In the genomic region with DNA sequence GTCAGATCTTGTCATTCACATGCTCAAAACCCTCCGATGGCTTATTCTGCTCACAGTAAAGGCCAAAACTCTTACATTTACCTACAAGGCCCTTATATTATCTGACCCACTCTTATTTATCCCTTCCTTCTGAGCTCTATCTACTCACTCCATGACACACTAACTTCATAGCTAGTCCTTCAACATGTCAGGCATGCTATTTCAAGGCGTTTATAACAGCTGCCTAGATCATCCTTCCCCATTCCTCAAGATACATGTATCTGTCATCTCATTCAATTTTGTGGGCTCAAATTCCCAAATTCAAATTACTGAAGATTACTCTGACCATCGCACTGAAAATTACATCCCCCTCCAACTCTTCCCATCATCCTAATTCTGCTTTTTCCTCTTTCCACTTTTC, we compare ENCODE assay signal across 24 cellular contexts.
"Had no signal": no experiment of that assay in that cellular context is flagged by ENCODE, and none has a peak within 500 bp of the region (broad histone marks: within the 10 kb centered on the region; RNA-seq: fewer than 3 reads in every experiment).

No MANE protein-coding gene starts in this region.

- H2AFZ ChIP-seq: parathyroid adenoma had no signal

- DNase-seq: activated B cell treated with CpG ODN at 0.5 μM for 24 hours; activated CD4-positive, alpha-beta T cell treated with anti-CD3 and anti-CD28 coated beads, Interleukin-2, amount 50 U/mL, for 1 hour; activated CD8-positive, alpha-beta T cell treated with anti-CD3 and anti-CD28 coated beads for 36 hours; activated gamma-delta T cell treated with Interleukin-2 at 50 U/mL for 16 hours; activated naive CD4-positive, alpha-beta T cell treated with anti-CD3 and anti-CD28 coated beads, Interleukin-2, amount 50 U/mL, for 16 hours; activated T-cell treated with anti-CD3 and anti-CD28 coated beads, Interleukin-2, amount 50 U/mL, for 4 hours; amniotic stem cell; brain microvascular endothelial cell; caudate nucleus; foreskin melanocyte; heart right ventricle; lower lobe of right lung; mesenchymal stem cell; nephron progenitor cell; psoas muscle; sigmoid colon; stimulated activated CD4-positive, alpha-beta T cell treated with anti-CD3 and anti-CD28 coated beads, Interleukin-15, amount 100 ng/mL, for 24 hours; stimulated activated CD4-positive, alpha-beta T cell treated with anti-CD3 and anti-CD28 coated beads, Interleukin-2, amount 100 ng/mL, for 24 hours; stimulated activated naive B cell treated with anti-CD40 and anti-IgM and Interleukin-4, amounts not matched to agents 10 μg/mL and 1 μg/mL and 100 μg/mL, for 72 hours; stomach; thyroid gland; upper lobe of right lung had no signal

- H3K79me2 ChIP-seq: parathyroid adenoma had no signal

- H3K9me3 ChIP-seq: heart right ventricle, lower lobe of right lung, psoas muscle, sigmoid colon, stomach, thyroid gland, upper lobe of right lung had no signal

- H3K36me3 ChIP-seq: brain microvascular endothelial cell, lower lobe of right lung, thyroid gland had no signal

- H3K27me3 ChIP-seq: brain microvascular endothelial cell, heart right ventricle, sigmoid colon, stomach, thyroid gland, upper lobe of right lung had no signal

- H3K27ac ChIP-seq: heart right ventricle, lower lobe of right lung, parathyroid adenoma, psoas muscle, sigmoid colon, stomach, thyroid gland, upper lobe of right lung had no signal

- H3K4me3 ChIP-seq: heart right ventricle, lower lobe of right lung, psoas muscle, sigmoid colon, stomach, thyroid gland, upper lobe of right lung had no signal

- ATAC-seq: heart right ventricle, left lobe of liver, lower lobe of right lung, psoas muscle, upper lobe of right lung had no signal

- H3K9ac ChIP-seq: parathyroid adenoma had no signal

- H3K4me1 ChIP-seq: parathyroid adenoma, psoas muscle, thyroid gland had no signal
